Comparison of ENCODE assay signal across 12 cellular contexts in genomic region chr6:26743941-26744699, GRCh38.
A peak's percentile ranks its signal among the peaks of the same experiment; 100 is the strongest.
DNase-seq lines count a peak whose midpoint lies in the region; ATAC-seq and TF ChIP-seq lines count a peak whose summit lies in the region.
"Had no signal": no experiment of that assay in that cellular context is flagged by ENCODE, and none has a peak within 500 bp of the region (broad histone marks: within the 10 kb centered on the region; RNA-seq: fewer than 3 reads in every experiment).

No MANE protein-coding gene starts in this region.

- no peak overlapping the region for H4K8ac ChIP-seq in neuronal stem cell (ENCODE audit: low read depth, low read length)

- H3K4me3 ChIP-seq in GM08714 (ENCODE audit: low read length) (peak overlapping the region; percentile 64), NB4 (ENCODE audit: low read depth, low read length) (no peak overlapping the region), fibroblast of lung (replicated peaks in 1 of 4; ENCODE audit: control extremely low read depth in 1 of 4, insufficient read depth in 1 of 4, low read depth in 3 of 4, low read length in 4 of 4) (peak overlapping the region in 2 of 4 experiments; percentile 17 to 26), neuronal stem cell (ENCODE audit: low read length in 2 of 2) (peak overlapping the region; percentile 55 to 82)
- H3K4me3 ChIP-seq: thyroid gland had no signal

- peaks cover 2% of the 10 kb centered on the region for H3K27me3 ChIP-seq in fibroblast of lung (ENCODE audit: control insufficient read depth, insufficient read depth, low read length)
- peaks cover 0 to 15% (median 11%) of the 10 kb centered on the region in 3 experiments for H3K27me3 ChIP-seq in neuronal stem cell (ENCODE audit: control insufficient read depth in 3 of 3, insufficient read depth in 3 of 3, low read depth in 1 of 3, low read length in 3 of 3)

- no peak overlapping the region for H2AK5ac ChIP-seq in neuronal stem cell (ENCODE audit: low read depth, low read length)

- H3K4me2 ChIP-seq in fibroblast of lung (ENCODE audit: extremely low read depth, insufficient read depth, low read length) = peak overlapping the region; percentile 15
- H3K4me2 ChIP-seq in neuronal stem cell (ENCODE audit: insufficient read depth, low read length, poor library complexity, severe bottlenecking) = peak overlapping the region; percentile 87

- no peak for TF ChIP-seq POLR2A in NB4 (IDR thresholded peaks at IDR 0.05; ENCODE audit: extremely low read depth, insufficient read length)

- H3K18ac ChIP-seq in neuronal stem cell (ENCODE audit: low read length) = no peak overlapping the region

- H3K4me1 ChIP-seq in fibroblast of lung (ENCODE audit: control insufficient read depth, extremely low read depth, insufficient read depth, low read length) (no peaks in the 10 kb centered on the region), neuronal stem cell (ENCODE audit: control insufficient read depth in 2 of 2, insufficient read depth in 1 of 2, low read depth in 1 of 2, low read length in 2 of 2) (no peaks in the 10 kb centered on the region)
- H3K4me1 ChIP-seq: thyroid gland had no signal

- H4K91ac ChIP-seq in neuronal stem cell (ENCODE audit: low read depth, low read length, poor library complexity) = no peak overlapping the region

- H3K9me3 ChIP-seq in fibroblast of lung (ENCODE audit: control insufficient read depth, insufficient read depth, low read depth, low read length) (peaks cover 2% of the 10 kb centered on the region), neuronal stem cell (replicated peaks in 1 of 2; ENCODE audit: control insufficient read depth in 2 of 2, insufficient read depth in 1 of 2, low read depth in 1 of 2, low read length in 2 of 2) (peaks cover 4 to 8% of the 10 kb centered on the region in 2 donors)
- H3K9me3 ChIP-seq: thyroid gland had no signal

- H3K79me1 ChIP-seq in neuronal stem cell (ENCODE audit: low read depth, low read length) = no peaks in the 10 kb centered on the region

- no peaks in the 10 kb centered on the region for H3K79me2 ChIP-seq in fibroblast of lung (ENCODE audit: control insufficient read depth, insufficient read depth, low read length)

- no peak overlapping the region for H2BK5ac ChIP-seq in neuronal stem cell (ENCODE audit: low read length)

- H3K14ac ChIP-seq in neuronal stem cell (ENCODE audit: low read length) = no peak overlapping the region

- H2BK12ac ChIP-seq in neuronal stem cell (ENCODE audit: low read length) = no peak overlapping the region

- H3K27ac ChIP-seq in fibroblast of lung (ENCODE audit: insufficient read depth, low read length) (no peak overlapping the region), neuronal stem cell (replicated peaks; ENCODE audit: low read length) (no peak overlapping the region)
- H3K27ac ChIP-seq: epithelial cell of prostate, thyroid gland had no signal

- ATAC-seq in HG03432 (IDR thresholded peaks at IDR 0.05; ENCODE audit: unreplicated experiment) = no peak
- ATAC-seq in GM19395 (IDR thresholded peaks at IDR 0.05; ENCODE audit: unreplicated experiment) = no peak

- H3K9ac ChIP-seq in fibroblast of lung (ENCODE audit: insufficient read depth, low read length) = no peak overlapping the region
- H3K9ac ChIP-seq in neuronal stem cell (ENCODE audit: low read depth, low read length, poor library complexity) = no peak overlapping the region

- H2BK15ac ChIP-seq in neuronal stem cell (ENCODE audit: low read length) = no peak overlapping the region

- H4K20me1 ChIP-seq in fibroblast of lung (ENCODE audit: control insufficient read depth, extremely low read depth, insufficient read depth, low read length) = no peaks in the 10 kb centered on the region

- H3K4ac ChIP-seq in neuronal stem cell (ENCODE audit: low read length) = no peak overlapping the region

- H3K36me3 ChIP-seq in fibroblast of lung (ENCODE audit: control insufficient read depth, insufficient read depth, low read length) (no peaks in the 10 kb centered on the region), neuronal stem cell (replicated peaks in 1 of 2; ENCODE audit: control insufficient read depth in 2 of 2, insufficient read depth in 2 of 2, low read length in 2 of 2) (no peaks in the 10 kb centered on the region)
- H3K36me3 ChIP-seq: thyroid gland had no signal

- no peak overlapping the region for H2AFZ ChIP-seq in fibroblast of lung (ENCODE audit: low read length)
- H2AFZ ChIP-seq in neuronal stem cell (ENCODE audit: low read length) = peak overlapping the region; percentile 75

- TF ChIP-seq CTCF in NB4 (IDR thresholded peaks at IDR 0.05; ENCODE audit: low read depth, low read length) = no peak
- no peak for TF ChIP-seq CTCF in fibroblast of lung (conservative IDR thresholded peaks at IDR 0.05 in 1 of 2, IDR thresholded peaks at IDR 0.05 in 1 of 2; ENCODE audit: low read depth in 1 of 2, low read length in 2 of 2)

- no peak overlapping the region for H2BK120ac ChIP-seq in neuronal stem cell (ENCODE audit: low read depth, low read length)

- no peak overlapping the region for H3K23ac ChIP-seq in neuronal stem cell (ENCODE audit: low read depth, low read length, poor library complexity)

- WGBS in neuronal stem cell (ENCODE audit: extremely low coverage in 2 of 2, insufficient read length in 2 of 2, insufficient replicate concordance in 1 of 2), 2 donors = no CpG with 5 or more reads among the region's 27 CpGs

- DNase-seq in NB4 (ENCODE audit: low read depth) (peak; percentile 0), fibroblast of lung (ENCODE audit: low read depth in 2 of 2) (no peak), neuronal stem cell (ENCODE audit: low spot score) (no peak), GM19238 (ENCODE audit: insufficient read length, low spot score) (no peak), NCI-H1930 (lab: John Stamatoyannopoulos, UW) (no peak)
- DNase-seq: NCI-H526 treated with DMSO at 0.1 percent for 48 hours; stimulated activated CD4-positive, alpha-beta T cell treated with anti-CD3 and anti-CD28 coated beads, Interleukin-4, amount 100 ng/mL, for 4 hours; thyroid gland had no signal
